Comparison of ENCODE assay signal across 9 cellular contexts in the genomic region with DNA sequence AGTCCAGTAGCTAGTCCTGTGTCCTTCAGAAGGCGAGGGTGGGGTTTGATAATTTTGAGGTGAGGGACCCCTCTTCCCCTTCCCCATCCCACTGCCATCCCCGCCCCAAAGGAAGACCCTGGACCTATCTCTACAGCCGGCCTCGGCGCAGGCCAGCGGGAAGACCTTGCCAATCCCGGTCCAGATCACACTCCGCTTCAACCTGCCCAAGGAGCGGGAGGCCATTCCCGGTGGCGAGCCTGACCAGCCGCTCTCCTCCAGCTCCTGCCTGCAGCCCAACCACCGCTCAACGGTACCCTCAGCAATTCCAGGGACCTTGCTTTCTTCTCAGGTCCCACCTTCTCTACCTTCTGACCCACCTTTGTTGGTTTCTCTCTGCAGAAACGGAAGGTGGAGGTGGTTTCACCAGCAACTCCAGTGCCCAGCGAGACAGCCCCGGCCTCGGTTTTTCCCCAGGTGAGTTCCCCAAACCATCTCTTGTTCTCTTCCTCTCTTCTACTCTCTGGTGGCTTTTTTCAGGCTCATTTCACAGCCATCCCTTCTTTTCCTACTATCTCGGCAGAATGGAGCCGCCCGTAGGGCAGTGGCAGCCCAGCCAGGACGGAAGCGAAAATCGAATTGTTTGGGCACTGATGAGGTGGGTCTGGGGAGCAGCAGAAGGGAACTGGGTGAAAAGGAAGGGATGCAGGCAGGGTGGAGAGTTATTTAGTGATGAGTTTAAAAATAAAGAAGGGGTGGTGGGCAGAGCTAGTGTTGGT. TPM values are rescaled to one million over a fixed set of nuclear protein-coding genes. Genes with fewer than 3 reads are reported as not detected.
DNase-seq lines count a peak whose midpoint lies in the region; ATAC-seq and TF ChIP-seq lines count a peak whose summit lies in the region.
"Had no signal": no experiment of that assay in that cellular context is flagged by ENCODE, and none has a peak within 500 bp of the region (broad histone marks: within the 10 kb centered on the region; RNA-seq: fewer than 3 reads in every experiment).

No MANE protein-coding gene starts in this region.

- H3K27me3 Mint-ChIP-seq in neural crest cell (ENCODE audit: low read depth): peaks cover 8% of the 10 kb centered on the region

- no peaks in the 10 kb centered on the region for H3K9me2 ChIP-seq in Karpas-422 (replicated peaks; ENCODE audit: insufficient read depth, low read length)

- H4K20me1 ChIP-seq in BLaER1 (peaks cover 46% of the 10 kb centered on the region), Karpas-422 (ENCODE audit: insufficient read depth, low read depth, low read length) (no peaks in the 10 kb centered on the region)

- peak overlapping the region; percentile 100; the same call in 1 of the 2 replicates for H3K27ac ChIP-seq in BLaER1
- H3K27ac ChIP-seq in Karpas-422 (ENCODE audit: low read length): no peak overlapping the region
- peak overlapping the region; percentile 97 for H3K27ac ChIP-seq in colonic mucosa

- peak overlapping the region; percentile 100 for H3K4me3 Mint-ChIP-seq in neural crest cell

- H3K27ac Mint-ChIP-seq in neural crest cell (ENCODE audit: unreplicated experiment): peak overlapping the region; percentile 43

- ATAC-seq in HG03196 (IDR thresholded peaks at IDR 0.05; ENCODE audit: unreplicated experiment): no peak

- peaks cover 13% of the 10 kb centered on the region for H3K79me2 ChIP-seq in Karpas-422 (ENCODE audit: low read length)

- H3K9me3 ChIP-seq in BLaER1 (no peaks in the 10 kb centered on the region), Karpas-422 (ENCODE audit: low read length) (no peaks in the 10 kb centered on the region), colonic mucosa (no peaks in the 10 kb centered on the region)

- DNase-seq in Karpas-422 (no peak), colonic mucosa (no peak), neural crest cell (ENCODE audit: low read depth, low spot score) (no peak), superior temporal gyrus (ENCODE audit: extremely low spot score) (no peak), SKM-1 treated with dmso at 0.1 percent for 144 hours (lab: John Stamatoyannopoulos, UW; ENCODE audit: unreplicated experiment) (no peak), occipital lobe (lab: John Stamatoyannopoulos, UW) (no peak)
- DNase-seq: NCI-H226 had no signal

- H3K9me3 Mint-ChIP-seq in neural crest cell: no peaks in the 10 kb centered on the region

- TF ChIP-seq CTCF in colonic mucosa (IDR thresholded peaks at IDR 0.05) (no peak), neural crest cell (conservative IDR thresholded peaks at IDR 0.05) (no peak)

- H3K36me3 ChIP-seq in BLaER1 (peaks cover 55% of the 10 kb centered on the region), Karpas-422 (ENCODE audit: insufficient read depth, low read length) (peaks cover 8% of the 10 kb centered on the region; the same call in 1 of the 2 replicates), colonic mucosa (peaks cover 17% of the 10 kb centered on the region)

- peaks cover 27% of the 10 kb centered on the region for H3K4me1 Mint-ChIP-seq in neural crest cell

- peaks cover 20% of the 10 kb centered on the region for H3K36me3 Mint-ChIP-seq in neural crest cell (ENCODE audit: low read depth)

- no peaks in the 10 kb centered on the region for H3K27me3 ChIP-seq in BLaER1
- no peaks in the 10 kb centered on the region for H3K27me3 ChIP-seq in Karpas-422 (ENCODE audit: low read length)
- no peaks in the 10 kb centered on the region for H3K27me3 ChIP-seq in colonic mucosa

- H3K4me2 ChIP-seq in BLaER1: peak overlapping the region; percentile 80
- peak overlapping the region; percentile 91 for H3K4me2 ChIP-seq in Karpas-422 (ENCODE audit: low read depth, low read length, poor library complexity, severe bottlenecking)

- H2AFZ ChIP-seq in Karpas-422 (ENCODE audit: low read length): no peak overlapping the region

- H3K9ac ChIP-seq in BLaER1 (peak overlapping the region; percentile 97), Karpas-422 (ENCODE audit: low read length) (peak overlapping the region; percentile 81), colonic mucosa (ENCODE audit: low read depth in 2 of 2, low read length in 2 of 2) (peak overlapping the region; percentile 51 to 84)

- H3K4me3 ChIP-seq in BLaER1: peak overlapping the region; percentile 77
- peak overlapping the region; percentile 87; the same call in 1 of the 2 replicates for H3K4me3 ChIP-seq in Karpas-422 (ENCODE audit: low read length)
- H3K4me3 ChIP-seq in colonic mucosa: no peak overlapping the region

- H3K4me1 ChIP-seq in BLaER1 (peaks cover 57% of the 10 kb centered on the region), Karpas-422 (ENCODE audit: low read length) (peaks cover 26% of the 10 kb centered on the region), colonic mucosa (peaks cover 7% of the 10 kb centered on the region)

- intact Hi-C loops in colonic mucosa (cut with DNase I): no loop called here

RNA-seq across cellular contexts. Expression of a gene that starts 1.3 kb away (rescaled TPM):
- total RNA-seq in Karpas-422 (2014; rRNA removed; shearing (Covaris generic); ENCODE audit: low replicate concordance): 17.8 and 23.9 TPM in 2 replicates
- total RNA-seq in colonic mucosa (10 to 100 TPM; 65.3 to 83.4 TPM), neural crest cell (70.5 and 74.9 TPM in 2 replicates), occipital lobe (43.8 TPM)

RNA-seq across cellular contexts. Expression of a gene that starts 7.2 kb away (rescaled TPM):
- 70.7 and 133 TPM in 2 replicates for total RNA-seq in Karpas-422 (2014; rRNA removed; shearing (Covaris generic); ENCODE audit: low replicate concordance)
- total RNA-seq in colonic mucosa (10 to 100 TPM; 26.1 to 58.1 TPM), neural crest cell (69.4 and 72.1 TPM in 2 replicates), occipital lobe (9.4 TPM)

RNA-seq across cellular contexts. Expression of a gene that starts 50.7 kb away (rescaled TPM):
- total RNA-seq in Karpas-422 (2014; rRNA removed; shearing (Covaris generic); ENCODE audit: low replicate concordance): 42.6 and 44.0 TPM in 2 replicates
- total RNA-seq in colonic mucosa: 10 to 100 TPM; 58.7 to 68.3 TPM
- 49.0 and 53.7 TPM in 2 replicates for total RNA-seq in neural crest cell
- 12.6 TPM for total RNA-seq in occipital lobe
